Comparison of ENCODE assay signal across 2 cellular contexts in the genomic region with DNA sequence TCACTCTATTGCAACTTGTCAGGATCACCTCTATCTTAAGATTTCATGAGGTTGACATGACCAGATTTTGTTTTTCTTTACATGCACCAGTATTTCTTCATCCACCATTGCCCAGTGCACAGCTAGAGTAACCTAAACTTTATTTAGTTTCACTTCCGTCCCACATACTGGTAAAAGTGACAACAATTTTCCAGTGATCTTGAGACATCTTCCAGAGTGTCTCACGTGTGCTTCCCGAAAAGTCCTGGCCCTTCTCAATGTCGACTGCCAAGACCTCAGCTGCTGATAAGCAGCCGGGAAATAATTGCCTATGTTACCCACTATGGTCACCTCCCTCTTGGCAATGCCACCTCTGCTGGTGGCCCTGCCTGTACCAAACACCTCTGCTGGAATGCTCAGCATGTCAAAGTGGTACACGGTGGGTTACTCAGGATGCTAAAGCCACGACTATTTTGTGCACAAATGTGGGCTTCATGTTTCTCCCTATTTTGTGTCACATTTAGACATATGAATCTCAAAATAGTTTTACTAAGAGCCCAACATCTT.
A peak's percentile ranks its signal among the peaks of the same experiment; 100 is the strongest.
TF ChIP-seq lines count a peak whose summit lies in the region.

No MANE protein-coding gene starts in this region.

TF ChIP-seq in IMR-90, 13 proteins besides CTCF, POLR2A, EP300 and RAD21:
- TF ChIP-seq MXI1 (IDR thresholded peaks at IDR 0.05; ENCODE audit: borderline replicate concordance, low read depth, low read length) = no peak
- no peak for TF ChIP-seq MAFK (IDR thresholded peaks at IDR 0.05; ENCODE audit: low read depth, low read length)
- TF ChIP-seq MAZ (IDR thresholded peaks at IDR 0.05; ENCODE audit: borderline replicate concordance, low read depth, low read length) = no peak
- no peak for TF ChIP-seq RCOR1 (IDR thresholded peaks at IDR 0.05; ENCODE audit: insufficient replicate concordance, low read length)
- no peak for TF ChIP-seq SMC3 (IDR thresholded peaks at IDR 0.05; ENCODE audit: low read depth, low read length)
- no peak for TF ChIP-seq CHD1 (IDR thresholded peaks at IDR 0.05; ENCODE audit: low read depth, low read length)
- no peak for TF ChIP-seq NFE2L2 (IDR thresholded peaks at IDR 0.05; ENCODE audit: low read depth, low read length)

TF ChIP-seq in K562, 482 proteins besides CTCF, POLR2A, EP300 and RAD21:
- TF ChIP-seq ZNF311 (CRISPR knock-in tag; IDR thresholded peaks at IDR 0.05) (peak; percentile 73; the same call in 1 of the 2 replicates), MAZ (CRISPR knock-in tag; conservative IDR thresholded peaks at IDR 0.05 in 1 of 2, IDR thresholded peaks at IDR 0.05 in 1 of 2) (0 out of 4 replicates have a peak, but pooled peaks of 1 of the 2 experiments have one; percentile 14), ZBTB17 (CRISPR knock-in tag; IDR thresholded peaks at IDR 0.05) (peak; percentile 42; the same call in 1 of the 2 replicates), SREBF2 (CRISPR knock-in tag; IDR thresholded peaks at IDR 0.05) (no peak)
- TF ChIP-seq, protein P1, sequence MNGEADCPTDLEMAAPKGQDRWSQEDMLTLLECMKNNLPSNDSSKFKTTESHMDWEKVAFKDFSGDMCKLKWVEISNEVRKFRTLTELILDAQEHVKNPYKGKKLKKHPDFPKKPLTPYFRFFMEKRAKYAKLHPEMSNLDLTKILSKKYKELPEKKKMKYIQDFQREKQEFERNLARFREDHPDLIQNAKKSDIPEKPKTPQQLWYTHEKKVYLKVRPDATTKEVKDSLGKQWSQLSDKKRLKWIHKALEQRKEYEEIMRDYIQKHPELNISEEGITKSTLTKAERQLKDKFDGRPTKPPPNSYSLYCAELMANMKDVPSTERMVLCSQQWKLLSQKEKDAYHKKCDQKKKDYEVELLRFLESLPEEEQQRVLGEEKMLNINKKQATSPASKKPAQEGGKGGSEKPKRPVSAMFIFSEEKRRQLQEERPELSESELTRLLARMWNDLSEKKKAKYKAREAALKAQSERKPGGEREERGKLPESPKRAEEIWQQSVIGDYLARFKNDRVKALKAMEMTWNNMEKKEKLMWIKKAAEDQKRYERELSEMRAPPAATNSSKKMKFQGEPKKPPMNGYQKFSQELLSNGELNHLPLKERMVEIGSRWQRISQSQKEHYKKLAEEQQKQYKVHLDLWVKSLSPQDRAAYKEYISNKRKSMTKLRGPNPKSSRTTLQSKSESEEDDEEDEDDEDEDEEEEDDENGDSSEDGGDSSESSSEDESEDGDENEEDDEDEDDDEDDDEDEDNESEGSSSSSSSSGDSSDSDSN (IDR thresholded peaks at IDR 0.05; ENCODE audit: borderline replicate concordance in 1 of 2, low read depth in 2 of 2, low read length in 2 of 2) = no peak
